ENCODE assay signal across 15 cellular contexts in genomic region chr5:77957931-77958476, GRCh38.
DNase-seq lines count a peak whose midpoint lies in the region; FAIRE-seq and TF ChIP-seq lines count a peak whose summit lies in the region.
"Had no signal": no experiment of that assay in that cellular context is flagged by ENCODE, and none has a peak within 500 bp of the region (broad histone marks: within the 10 kb centered on the region; RNA-seq: fewer than 3 reads in every experiment).

No MANE protein-coding gene starts in this region.

- intact Hi-C loops in left ventricle myocardium inferior (cut with micrococcal nuclease) (no loop called here), cardiac septum (cut with DNase I) (no loop called here), kidney (cut with DNase I) (no loop called here), testis (cut with DNase I; ENCODE audit: low total_unique reads) (no loop called here)

- H3K27me3 ChIP-seq in left ventricle myocardium inferior (ENCODE audit: low read depth), result peaks cover 87% of the 10 kb centered on the region
- no peaks in the 10 kb centered on the region for H3K27me3 ChIP-seq in testis

- DNase-seq in left ventricle myocardium inferior (no peak), cardiac septum (ENCODE audit: low spot score) (no peak), astrocyte of the hippocampus (ENCODE audit: low read depth, low spot score) (peak; percentile 36), kidney (peak; percentile 54), testis (no peak), NCI-H748 treated with DMSO at 0.1 percent for 48 hours (lab: John Stamatoyannopoulos, UW) (no peak)
- no peak for DNase-seq in activated CD4-positive, alpha-beta T cell treated with anti-CD3 and anti-CD28 coated beads for 1 hour
- no peak for DNase-seq in activated T-cell treated with anti-CD3 and anti-CD28 coated beads, Interleukin-2, amount 50 U/mL, for 48 hours
- DNase-seq: ACHN; amniotic stem cell; effector CD4-positive, alpha-beta T cell; lower lobe of right lung; stimulated activated CD8-positive, alpha-beta memory T cell treated with anti-CD3 and anti-CD28 coated beads, Interleukin-4, amount 100 ng/mL, for 48 hours; uterus had no signal

- no peaks in the 10 kb centered on the region for H3K36me3 ChIP-seq in left ventricle myocardium inferior
- no peaks in the 10 kb centered on the region for H3K36me3 ChIP-seq in kidney (ENCODE audit: control insufficient read depth in 1 of 2, insufficient read depth in 2 of 2, low read length in 2 of 2)
- H3K36me3 ChIP-seq in testis (ENCODE audit: low read depth, missing control alignments), result no peaks in the 10 kb centered on the region
- H3K36me3 ChIP-seq: lower lobe of right lung, uterus had no signal

- no peak overlapping the region for H3K9ac ChIP-seq in kidney (ENCODE audit: low read length in 2 of 2)
- H3K9ac ChIP-seq: KMS-11 had no signal

- peak overlapping the region; percentile 40 for H3K4me3 ChIP-seq in left ventricle myocardium inferior
- peak overlapping the region in 1 of 2 donors; percentile 35 for H3K4me3 ChIP-seq in kidney (ENCODE audit: low read length in 2 of 2)
- peak overlapping the region; percentile 7 to 41 for H3K4me3 ChIP-seq in testis
- H3K4me3 ChIP-seq: lower lobe of right lung, uterus had no signal

- no peak overlapping the region for H3K27ac ChIP-seq in left ventricle myocardium inferior (replicated peaks)
- no peak overlapping the region for H3K27ac ChIP-seq in kidney (ENCODE audit: low read depth in 2 of 2, low read length in 2 of 2)
- H3K27ac ChIP-seq in testis, result no peak overlapping the region
- H3K27ac ChIP-seq: KMS-11, lower lobe of right lung, uterus had no signal

- H3K9me3 ChIP-seq in left ventricle myocardium inferior (replicated peaks) (no peaks in the 10 kb centered on the region), kidney (ENCODE audit: control insufficient read depth in 1 of 2, low read length in 2 of 2) (no peaks in the 10 kb centered on the region), testis (no peaks in the 10 kb centered on the region)
- H3K9me3 ChIP-seq: lower lobe of right lung, uterus had no signal

- peaks cover 9% of the 10 kb centered on the region for H3K4me1 ChIP-seq in left ventricle myocardium inferior
- H3K4me1 ChIP-seq in kidney (ENCODE audit: control insufficient read depth in 1 of 2, insufficient read depth in 1 of 2, low read depth in 1 of 2, low read length in 2 of 2), result no peaks in the 10 kb centered on the region
- H3K4me1 ChIP-seq in testis, result no peaks in the 10 kb centered on the region
- H3K4me1 ChIP-seq: lower lobe of right lung, uterus had no signal

- TF ChIP-seq POLR2A in testis (IDR thresholded peaks at IDR 0.05), result no peak

- 11 to 12% methylated on average over 36 to 38 of the region's 38 CpGs for WGBS in testis, 2 donors

- FAIRE-seq in kidney (lab: Jason Lieb, UNC), result no peak

- TF ChIP-seq CTCF in left ventricle myocardium inferior (IDR thresholded peaks at IDR 0.05; ENCODE audit: borderline replicate concordance) (no peak), kidney (IDR thresholded peaks at IDR 0.05; ENCODE audit: borderline replicate concordance, extremely low read depth, insufficient read depth) (no peak), testis (IDR thresholded peaks at IDR 0.05) (no peak)

Comparison
In these comparisons a context has a peak if more than half of its experiments do, and no peak if none do; other contexts are left out.
1. DNase-seq: peak in astrocyte of the hippocampus (single experiment) and kidney (single experiment); none in left ventricle myocardium inferior (single experiment), cardiac septum (single experiment), testis (single experiment), NCI-H748 treated with DMSO at 0.1 percent for 48 hours (single experiment), activated CD4-positive, alpha-beta T cell treated with anti-CD3 and anti-CD28 coated beads for 1 hour (single experiment) and activated T-cell treated with anti-CD3 and anti-CD28 coated beads, Interleukin-2, amount 50 U/mL, for 48 hours (0 of 2).